In the genomic region with DNA sequence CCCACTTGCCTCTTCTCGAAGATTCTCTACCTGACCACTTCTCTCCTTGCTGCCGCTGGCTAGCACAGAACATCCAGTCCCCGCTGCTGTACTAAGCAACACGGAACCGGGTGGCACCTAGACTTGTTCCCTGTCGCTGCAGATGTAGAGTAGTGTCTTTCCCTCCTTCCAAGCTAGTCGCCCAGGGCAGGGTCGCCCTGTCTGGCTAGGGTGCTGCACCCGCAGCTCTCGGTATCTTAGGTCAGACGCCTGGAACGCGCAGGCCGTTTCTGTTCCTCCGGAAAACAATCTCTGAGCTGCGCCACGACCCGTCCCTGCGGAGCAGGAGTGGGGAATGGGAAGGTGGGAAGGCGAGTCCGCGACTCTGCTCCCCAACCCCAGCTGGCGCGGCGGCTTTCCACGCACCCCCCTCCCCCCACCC, we compare ENCODE assay signal across 8 cellular contexts. TPM values are rescaled to one million over a fixed set of nuclear protein-coding genes. Genes with fewer than 3 reads are reported as not detected.
A peak's percentile ranks its signal among the peaks of the same experiment; 100 is the strongest.
DNase-seq lines count a peak whose midpoint lies in the region; ATAC-seq and TF ChIP-seq lines count a peak whose summit lies in the region.

No MANE protein-coding gene starts in this region.

- intact Hi-C loops in mucosa of descending colon (cut with DNase I, micrococcal nuclease) (loop anchor here in 1 of 2 donors (10.0 kb wide), 1 partner anchor 192 kb away; the partner anchor contains the start of gene SIN3A), uterus (cut with DNase I; ENCODE audit: low total_unique reads) (no loop called here)

- peak; percentile 41 for ATAC-seq in mucosa of descending colon
- ATAC-seq in GM21723 (IDR thresholded peaks at IDR 0.05; ENCODE audit: unreplicated experiment), result no peak

- H3K4me2 ChIP-seq in OCI-LY3 (ENCODE audit: low read length), result peak overlapping the region; percentile 71

- peak overlapping the region; percentile 64 for H3K9ac ChIP-seq in OCI-LY3 (ENCODE audit: low read length)

- H3K36me3 ChIP-seq in OCI-LY3 (replicated peaks; ENCODE audit: low read depth, low read length) (no peaks in the 10 kb centered on the region), mucosa of descending colon (ENCODE audit: low read depth) (no peaks in the 10 kb centered on the region), uterus (no peaks in the 10 kb centered on the region)

- H3K9me3 ChIP-seq in OCI-LY3 (ENCODE audit: insufficient read depth, low read length) (no peaks in the 10 kb centered on the region), mucosa of descending colon (no peaks in the 10 kb centered on the region), uterus (no peaks in the 10 kb centered on the region)

- in situ Hi-C loops in GM13977 (cut with MboI; ENCODE audit: low pct_unique_long_range_greater_than_20kb, low sequenced_read_pairs, unreplicated experiment), result loop anchor here (25.0 kb wide), 1 partner anchor 285 kb away; the partner anchor contains the start of gene MAN2C1

- H3K4me3 ChIP-seq in OCI-LY3 (ENCODE audit: low read length) (peak overlapping the region; percentile 87), coronary artery (peak overlapping the region; percentile 88), mucosa of descending colon (peak overlapping the region; percentile 50), uterus (peak overlapping the region; percentile 63 to 71)

- peaks cover 29% of the 10 kb centered on the region for H3K27me3 ChIP-seq in OCI-LY3 (ENCODE audit: low read depth, low read length)
- no peaks in the 10 kb centered on the region for H3K27me3 ChIP-seq in uterus

- no peaks in the 10 kb centered on the region for H3K79me2 ChIP-seq in OCI-LY3 (ENCODE audit: low read length)

- peaks cover 7% of the 10 kb centered on the region; the same call in 1 of the 2 replicates for H3K4me1 ChIP-seq in OCI-LY3 (ENCODE audit: low read length)
- peaks cover 33% of the 10 kb centered on the region for H3K4me1 ChIP-seq in mucosa of descending colon (ENCODE audit: low read depth)
- H3K4me1 ChIP-seq in uterus, result peaks cover 0 to 25% of the 10 kb centered on the region in 2 donors

- no peak overlapping the region for H3K27ac ChIP-seq in OCI-LY3 (ENCODE audit: low read length)
- H3K27ac ChIP-seq in coronary artery, result peak overlapping the region; percentile 94 to 99
- peak overlapping the region; percentile 91 to 94 for H3K27ac ChIP-seq in uterus

- H4K20me1 ChIP-seq in OCI-LY3 (ENCODE audit: insufficient read depth, low read length), result no peaks in the 10 kb centered on the region

- TF ChIP-seq CTCF in GM13977 (IDR thresholded peaks at IDR 0.05; ENCODE audit: extremely low read depth, insufficient read depth, missing control alignments) (no peak), OCI-LY3 (IDR thresholded peaks at IDR 0.05; ENCODE audit: low read depth, low read length) (no peak), coronary artery (IDR thresholded peaks at IDR 0.05) (no peak), mucosa of descending colon (IDR thresholded peaks at IDR 0.05) (no peak), uterus (IDR thresholded peaks at IDR 0.05) (no peak)

- DNase-seq in GM13977 (ENCODE audit: low spot score) (peak; percentile 56), coronary artery (ENCODE audit: low spot score) (no peak), mucosa of descending colon (peak; percentile 55 to 71 (median 57)), uterus (no peak), OCI-M2 (lab: John Stamatoyannopoulos, UW; ENCODE audit: unreplicated experiment) (no peak)
- DNase-seq in effector CD4-positive, alpha-beta T cell, result no peak

- no peak for TF ChIP-seq POLR2A in uterus (IDR thresholded peaks at IDR 0.05)

- H2AFZ ChIP-seq in OCI-LY3 (ENCODE audit: low read depth, low read length), result peak overlapping the region; percentile 88

RNA-seq across cellular contexts. Expression of gene SNX33, which starts 0.8 kb away (rescaled TPM):
- total RNA-seq in mucosa of descending colon, result 10 to 100 TPM; 23.6 to 38.2 (median 28.7) TPM
- total RNA-seq in uterus, result 10 to 100 TPM in 3 of 4 donors, 1 to 10 TPM in 1; 8.7 to 43.6 (median 28.2) TPM

RNA-seq across cellular contexts. Expression of gene IMP3, which starts 6.9 kb away (rescaled TPM):
- 10 to 100 TPM; 47.6 to 54.8 (median 50.4) TPM for total RNA-seq in mucosa of descending colon
- 100 to 1,000 TPM in 1 of 4 donors, 10 to 100 TPM in 3; 32.9 to 171 (median 68.5) TPM for total RNA-seq in uterus

RNA-seq across cellular contexts. Expression of gene SNUPN, which starts 21.4 kb away (rescaled TPM):
- total RNA-seq in mucosa of descending colon, result 10 to 100 TPM; 18.7 to 23.9 (median 18.9) TPM
- total RNA-seq in uterus, result 10 to 100 TPM in 3 of 4 donors, 1 to 10 TPM in 1; 2.0 to 35.8 (median 29.1) TPM

Comparison
In these comparisons a context has a peak if more than half of its experiments do, and no peak if none do; other contexts are left out.
1. DNase-seq: peak in GM13977 (single experiment) and mucosa of descending colon (3 of 3); none in coronary artery (single experiment), uterus (0 of 2), effector CD4-positive, alpha-beta T cell (single experiment) and OCI-M2 (single experiment).
2. Peak in every context shown above with its lines, with median percentiles within 50 percentile points of each other: H3K4me3 ChIP-seq.